Comparison of ENCODE assay signal across 21 cellular contexts in the genomic region with DNA sequence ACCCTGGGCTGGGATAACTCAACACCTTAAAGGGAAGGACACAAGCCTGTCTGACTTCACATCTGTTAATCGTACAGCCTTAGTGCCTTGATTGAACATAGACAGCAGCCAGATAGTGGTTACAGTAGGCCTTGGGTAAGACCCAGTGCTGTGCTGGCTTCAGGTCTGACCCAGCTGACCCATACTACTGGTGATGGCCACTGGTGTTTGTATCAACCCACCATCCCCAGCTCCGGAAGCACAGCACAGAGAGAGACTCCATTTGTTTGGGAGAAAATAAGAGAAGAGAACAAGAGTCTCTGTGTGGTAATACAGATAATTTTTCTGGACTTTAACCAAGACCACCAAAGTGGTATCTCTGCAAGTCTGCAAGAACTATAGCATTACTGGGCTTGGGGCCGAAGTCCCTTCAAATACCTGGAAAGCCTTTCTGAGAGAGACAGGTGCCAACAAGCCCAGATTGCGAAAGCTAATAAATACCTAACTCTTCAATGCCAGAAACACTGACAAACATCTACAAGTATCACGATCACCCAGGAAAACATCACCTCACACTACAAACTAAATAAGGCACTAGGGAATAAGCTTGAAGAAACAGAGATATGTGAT.
DNase-seq lines count a peak whose midpoint lies in the region; ATAC-seq, FAIRE-seq and TF ChIP-seq lines count a peak whose summit lies in the region.
"Had no signal": no experiment of that assay in that cellular context is flagged by ENCODE, and none has a peak within 500 bp of the region (broad histone marks: within the 10 kb centered on the region; RNA-seq: fewer than 3 reads in every experiment).

No MANE protein-coding gene starts in this region.

- TF ChIP-seq CTCF in RWPE1 (conservative IDR thresholded peaks at IDR 0.05; ENCODE audit: low read depth): no peak
- no peak for TF ChIP-seq CTCF in bronchial epithelial cell (IDR thresholded peaks at IDR 0.05; ENCODE audit: insufficient read depth, low read length, severe bottlenecking)
- TF ChIP-seq CTCF in keratinocyte (optimal IDR thresholded peaks at IDR 0.05 in 1 of 3, IDR thresholded peaks at IDR 0.05 in 1 of 3, conservative IDR thresholded peaks at IDR 0.05 in 1 of 3; ENCODE audit: extremely low read depth in 1 of 3, insufficient read depth in 2 of 3, low read length in 3 of 3): no peak
- TF ChIP-seq CTCF in right lobe of liver (IDR thresholded peaks at IDR 0.05): no peak
- no peak for TF ChIP-seq CTCF in progenitor cell of endocrine pancreas (IDR thresholded peaks at IDR 0.05; ENCODE audit: unreplicated experiment)

- WGBS in right lobe of liver (ENCODE audit: insufficient coverage, low coverage, low lambda C conversion rate, missing lambda C conversion rate): 48% methylated on average over 4 of the region's 5 CpGs

- H3K27me3 Mint-ChIP-seq in progenitor cell of endocrine pancreas: no peaks in the 10 kb centered on the region
- H3K27me3 Mint-ChIP-seq: CD4-positive, CD25-positive, alpha-beta regulatory T cell had no signal

- peak; percentile 2 for DNase-seq in RWPE1 (ENCODE audit: low spot score)
- DNase-seq in bronchial epithelial cell (ENCODE audit: low read depth): peak; percentile 69
- no peak for DNase-seq in keratinocyte (ENCODE audit: low read depth, low spot score)
- no peak for DNase-seq in right lobe of liver
- DNase-seq in T-helper 2 cell: no peak
- DNase-seq in GOT3 (lab: John Stamatoyannopoulos, UW): no peak
- no peak for DNase-seq in progenitor cell of endocrine pancreas (ENCODE audit: low spot score, unreplicated experiment)
- DNase-seq: ACHN; BE2C; C1 segment of cervical spinal cord; CD4-positive, CD25-positive, alpha-beta regulatory T cell; CD8-positive, alpha-beta memory T cell; COR-L47; IMR-90 had no signal

- no peak overlapping the region for H3K27ac Mint-ChIP-seq in progenitor cell of endocrine pancreas
- H3K27ac Mint-ChIP-seq: CD4-positive, CD25-positive, alpha-beta regulatory T cell; CD8-positive, alpha-beta memory T cell had no signal

- H3K27me3 ChIP-seq in bronchial epithelial cell (ENCODE audit: control insufficient read depth, insufficient read depth, low read length) (no peaks in the 10 kb centered on the region), keratinocyte (ENCODE audit: control insufficient read depth, extremely low read depth, insufficient read depth, low read length) (no peaks in the 10 kb centered on the region), right lobe of liver (no peaks in the 10 kb centered on the region)
- H3K27me3 ChIP-seq: BE2C had no signal

- intact Hi-C loops in right lobe of liver (cut with DNase I): no loop called here

- CTCF ChIA-PET in RWPE1 (lab: Yijun Ruan, JAX): interaction anchor here (0.6 kb wide), 1 partner anchor 25 kb away, joined by 3 read pairs; no protein-coding TSS in a partner anchor

- peaks cover 3% of the 10 kb centered on the region for H3K4me1 ChIP-seq in keratinocyte (ENCODE audit: control insufficient read depth, extremely low read depth, insufficient read depth, low read length)
- H3K4me1 ChIP-seq in right lobe of liver: peaks cover 0 to 17% (median 0%) of the 10 kb centered on the region in 4 donors
- H3K4me1 ChIP-seq: BE2C, HAP-1 had no signal

- H4K20me1 ChIP-seq in keratinocyte (ENCODE audit: control insufficient read depth, extremely low read depth, insufficient read depth, low read length): no peaks in the 10 kb centered on the region

- H3K36me3 ChIP-seq in bronchial epithelial cell (ENCODE audit: control insufficient read depth, insufficient read depth, low read length) (no peaks in the 10 kb centered on the region), keratinocyte (ENCODE audit: control insufficient read depth in 2 of 2, extremely low read depth in 1 of 2, insufficient read depth in 2 of 2, low read length in 2 of 2) (no peaks in the 10 kb centered on the region), right lobe of liver (no peaks in the 10 kb centered on the region)
- H3K36me3 ChIP-seq: BE2C, HAP-1 had no signal

- H3K4me2 ChIP-seq in keratinocyte (ENCODE audit: control insufficient read depth, extremely low read depth, insufficient read depth, low read depth, low read length): no peak overlapping the region

- H3K36me3 Mint-ChIP-seq in progenitor cell of endocrine pancreas (ENCODE audit: insufficient read depth): no peaks in the 10 kb centered on the region

- POLR2A ChIA-PET in RWPE1 (lab: Yijun Ruan, JAX; ENCODE audit: low non-redundant PET): interaction anchor here (0.6 kb wide), 1 partner anchor 232 kb away, joined by 3 read pairs; no protein-coding TSS in a partner anchor

- no peak overlapping the region for H3K4me3 ChIP-seq in bronchial epithelial cell (ENCODE audit: low read depth, low read length)
- no peak overlapping the region for H3K4me3 ChIP-seq in keratinocyte (ENCODE audit: control insufficient read depth in 2 of 3, extremely low read depth in 1 of 3, insufficient read depth in 2 of 3, low read depth in 1 of 3, low read length in 3 of 3)
- no peak overlapping the region for H3K4me3 ChIP-seq in right lobe of liver
- H3K4me3 ChIP-seq: HAP-1, K562 had no signal

- no peaks in the 10 kb centered on the region for H3K4me1 Mint-ChIP-seq in progenitor cell of endocrine pancreas (ENCODE audit: low read depth)
- H3K4me1 Mint-ChIP-seq: CD4-positive, CD25-positive, alpha-beta regulatory T cell; CD8-positive, alpha-beta memory T cell had no signal

- H3K79me2 ChIP-seq in keratinocyte (ENCODE audit: control insufficient read depth, insufficient read depth, low read length): no peaks in the 10 kb centered on the region

- no peaks in the 10 kb centered on the region for H3K9me3 ChIP-seq in keratinocyte (ENCODE audit: control insufficient read depth, low read depth, low read length)
- no peaks in the 10 kb centered on the region for H3K9me3 ChIP-seq in right lobe of liver
- H3K9me3 ChIP-seq: BE2C, HAP-1 had no signal

- peaks cover 37% of the 10 kb centered on the region for H3K9me3 Mint-ChIP-seq in progenitor cell of endocrine pancreas (ENCODE audit: low read depth)

- no peak for TF ChIP-seq POLR2A in right lobe of liver (IDR thresholded peaks at IDR 0.05)

- ATAC-seq in right lobe of liver (peak; percentile 57 to 73 (median 64)), GM18907 (IDR thresholded peaks at IDR 0.05; ENCODE audit: unreplicated experiment) (no peak)
- ATAC-seq: K562 had no signal

- H3K9ac ChIP-seq in keratinocyte (ENCODE audit: control insufficient read depth, extremely low read depth, insufficient read depth, low read length): no peak overlapping the region

- H3K4me3 Mint-ChIP-seq in progenitor cell of endocrine pancreas (ENCODE audit: low read depth): no peak overlapping the region
- H3K4me3 Mint-ChIP-seq: CD4-positive, CD25-positive, alpha-beta regulatory T cell; CD8-positive, alpha-beta memory T cell had no signal

- H3K9me1 ChIP-seq in keratinocyte (ENCODE audit: control insufficient read depth, extremely low read depth, insufficient read depth, low read length): no peaks in the 10 kb centered on the region

- no peak overlapping the region for H3K27ac ChIP-seq in RWPE1
- no peak overlapping the region for H3K27ac ChIP-seq in keratinocyte (ENCODE audit: control insufficient read depth, insufficient read depth, low read length)
- no peak overlapping the region for H3K27ac ChIP-seq in right lobe of liver

- peak; percentile 36 for FAIRE-seq in bronchial epithelial cell (lab: Jason Lieb, UNC)
- peak; percentile 58 for FAIRE-seq in keratinocyte (lab: Jason Lieb, UNC)
- FAIRE-seq: A204.1, D721Med, G401.6, GM12891, K562 had no signal

- H2AFZ ChIP-seq in keratinocyte (ENCODE audit: control insufficient read depth, low read length): no peak overlapping the region

- dilution Hi-C loops in keratinocyte (cut with MboI; ENCODE audit: extremely low pct_ligation_motif_present, low sequenced_read_pairs): no loop called here

Comparison
In these comparisons a context has a peak if more than half of its experiments do, and no peak if none do; other contexts are left out.
1. DNase-seq: peak in RWPE1 (single experiment) and bronchial epithelial cell (single experiment); none in keratinocyte (single experiment), right lobe of liver (0 of 3), T-helper 2 cell (0 of 5), GOT3 (single experiment) and progenitor cell of endocrine pancreas (single experiment).